In genomic region chr10:73991846-73992245, GRCh38 we compare ENCODE assay signal across 1 cellular context.
TF ChIP-seq lines count a peak whose summit lies in the region.

No MANE protein-coding gene starts in this region.

TF ChIP-seq in K562, 482 proteins besides CTCF, POLR2A, EP300 and RAD21 (continued from another document and continues in another):
- TF ChIP-seq PBX2 (CRISPR knock-in tag; IDR thresholded peaks at IDR 0.05; ENCODE audit: low read depth) (no peak), PBX2 (tag; conservative IDR thresholded peaks at IDR 0.05; ENCODE audit: low read depth) (no peak), KAT8 (IDR thresholded peaks at IDR 0.05; ENCODE audit: low read depth) (no peak), ZNF609 (CRISPR knock-in tag; IDR thresholded peaks at IDR 0.05; ENCODE audit: borderline replicate concordance) (no peak), POLR2AphosphoS2 (IDR thresholded peaks at IDR 0.05; ENCODE audit: low read length) (no peak), SAP30 (IDR thresholded peaks at IDR 0.05; ENCODE audit: borderline replicate concordance, insufficient read depth, low read depth, low read length, poor library complexity, severe bottlenecking) (no peak), HLTF (IDR thresholded peaks at IDR 0.05) (peak; percentile 88), GATAD2B (IDR thresholded peaks at IDR 0.05; ENCODE audit: borderline replicate concordance) (no peak), GABPA (tag; conservative IDR thresholded peaks at IDR 0.05; ENCODE audit: low read depth) (0 out of 2 replicates have a peak, but pooled peaks have one; percentile 21), MTA1 (IDR thresholded peaks at IDR 0.05; ENCODE audit: borderline replicate concordance) (0 out of 2 replicates have a peak, but pooled peaks have one; percentile 77), DDX20 (tag; IDR thresholded peaks at IDR 0.05; ENCODE audit: low read depth) (no peak), RHOXF2B (CRISPR knock-in tag; conservative IDR thresholded peaks at IDR 0.05) (no peak), FOXM1 (IDR thresholded peaks at IDR 0.05; ENCODE audit: low read depth) (no peak), FOXM1 (CRISPR knock-in tag; IDR thresholded peaks at IDR 0.05; ENCODE audit: low read depth) (no peak), ZNF318 (IDR thresholded peaks at IDR 0.05; ENCODE audit: borderline replicate concordance in 1 of 2, low read depth in 1 of 2) (no peak), ZNF551 (CRISPR knock-in tag; IDR thresholded peaks at IDR 0.05) (no peak), FOXA1 (IDR thresholded peaks at IDR 0.05; ENCODE audit: borderline replicate concordance) (no peak), CBX8 (IDR thresholded peaks at IDR 0.05; ENCODE audit: borderline replicate concordance, extremely low read depth, low read depth, low read length, poor library complexity, severe bottlenecking) (no peak), BDP1 (IDR thresholded peaks at IDR 0.05; ENCODE audit: insufficient read depth, insufficient read length) (no peak), SRSF3 (IDR thresholded peaks at IDR 0.05; ENCODE audit: insufficient read depth, low read length) (no peak), PRDM10 (IDR thresholded peaks at IDR 0.05; ENCODE audit: partially characterized antibody) (peak; percentile 10), HDAC8 (tag; IDR thresholded peaks at IDR 0.05) (no peak), MCM2 (IDR thresholded peaks at IDR 0.05; ENCODE audit: low read depth) (no peak), HMG20A (CRISPR knock-in tag; conservative IDR thresholded peaks at IDR 0.05) (no peak), ZNF239 (CRISPR knock-in tag; IDR thresholded peaks at IDR 0.05) (no peak), ZNF586 (CRISPR knock-in tag; conservative IDR thresholded peaks at IDR 0.05) (no peak), RFX5 (IDR thresholded peaks at IDR 0.05; ENCODE audit: low read depth, low read length) (no peak), CTBP1 (IDR thresholded peaks at IDR 0.05; ENCODE audit: borderline replicate concordance) (peak; percentile 49; the same call in 1 of the 2 replicates), BRD4 (IDR thresholded peaks at IDR 0.05) (0 out of 2 replicates have a peak, but pooled peaks have one; percentile 43), NELFE (IDR thresholded peaks at IDR 0.05; ENCODE audit: insufficient read depth, insufficient read length) (no peak), DMBX1 (CRISPR knock-in tag; IDR thresholded peaks at IDR 0.05; ENCODE audit: borderline replicate concordance) (no peak; the same call in 1 of the 2 replicates), KDM5B (IDR thresholded peaks at IDR 0.05; ENCODE audit: insufficient replicate concordance, low read depth, low read length) (peak; percentile 58), PHF20 (IDR thresholded peaks at IDR 0.05; ENCODE audit: partially characterized antibody) (peak; percentile 39), MAFG (tag; conservative IDR thresholded peaks at IDR 0.05) (no peak; the same call in 1 of the 2 replicates), ZNF696 (CRISPR knock-in tag; conservative IDR thresholded peaks at IDR 0.05) (no peak)
- TF ChIP-seq, protein P1, sequence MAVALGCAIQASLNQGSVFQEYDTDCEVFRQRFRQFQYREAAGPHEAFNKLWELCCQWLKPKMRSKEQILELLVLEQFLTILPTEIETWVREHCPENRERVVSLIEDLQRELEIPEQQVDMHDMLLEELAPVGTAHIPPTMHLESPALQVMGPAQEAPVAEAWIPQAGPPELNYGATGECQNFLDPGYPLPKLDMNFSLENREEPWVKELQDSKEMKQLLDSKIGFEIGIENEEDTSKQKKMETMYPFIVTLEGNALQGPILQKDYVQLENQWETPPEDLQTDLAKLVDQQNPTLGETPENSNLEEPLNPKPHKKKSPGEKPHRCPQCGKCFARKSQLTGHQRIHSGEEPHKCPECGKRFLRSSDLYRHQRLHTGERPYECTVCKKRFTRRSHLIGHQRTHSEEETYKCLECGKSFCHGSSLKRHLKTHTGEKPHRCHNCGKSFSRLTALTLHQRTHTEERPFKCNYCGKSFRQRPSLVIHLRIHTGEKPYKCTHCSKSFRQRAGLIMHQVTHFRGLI (CRISPR knock-in tag; IDR thresholded peaks at IDR 0.05), result no peak
- TF ChIP-seq, protein P2, sequence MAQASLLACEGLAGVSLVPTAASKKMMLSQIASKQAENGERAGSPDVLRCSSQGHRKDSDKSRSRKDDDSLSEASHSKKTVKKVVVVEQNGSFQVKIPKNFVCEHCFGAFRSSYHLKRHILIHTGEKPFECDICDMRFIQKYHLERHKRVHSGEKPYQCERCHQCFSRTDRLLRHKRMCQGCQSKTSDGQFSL (CRISPR knock-in tag; IDR thresholded peaks at IDR 0.05), result no peak
- TF ChIP-seq, protein P2 (tag; IDR thresholded peaks at IDR 0.05), result no peak
